ENCODE assay signal across 4 cellular contexts in genomic region chr14:105035616-105036015, GRCh38. TPM values are rescaled to one million over a fixed set of nuclear protein-coding genes. Genes with fewer than 3 reads are reported as not detected.
"Had no signal": no experiment of that assay in that cellular context is flagged by ENCODE, and none has a peak within 500 bp of the region (broad histone marks: within the 10 kb centered on the region; RNA-seq: fewer than 3 reads in every experiment).

No MANE protein-coding gene starts in this region.

RNA-seq across cellular contexts. Expression of gene GPR132, which starts 29.6 kb away (rescaled TPM):
- total RNA-seq: GM23248, H1, H7 had no signal
- polyA plus RNA-seq: GM23248, GM23338 had no signal
